15 cellular contexts compared by ENCODE assay signal in the genomic region with DNA sequence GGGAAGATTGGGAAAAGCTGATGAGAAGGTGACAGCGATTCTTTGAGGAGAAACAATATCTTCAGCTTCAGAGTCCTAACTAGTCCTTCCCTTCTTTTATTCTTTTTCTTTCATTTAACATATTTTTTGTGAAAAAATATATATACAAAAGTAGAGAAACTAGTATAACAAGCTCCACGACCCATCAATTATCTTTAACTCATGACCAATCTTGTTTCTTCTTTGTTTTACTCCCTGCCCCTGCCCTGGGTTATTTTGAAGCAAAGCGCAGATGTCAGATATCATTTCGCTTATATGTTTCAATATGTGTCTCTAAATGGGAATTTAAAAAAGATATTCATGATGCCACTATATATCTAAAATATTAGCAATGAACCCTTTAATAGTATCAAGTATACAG.
"Had no signal": no experiment of that assay in that cellular context is flagged by ENCODE, and none has a peak within 500 bp of the region (broad histone marks: within the 10 kb centered on the region; RNA-seq: fewer than 3 reads in every experiment).

No MANE protein-coding gene starts in this region.

- H3K4me3 Mint-ChIP-seq: activated CD4-positive, alpha-beta T cell treated with anti-CD3 and anti-CD28 coated beads, Interleukin-2, amount 10 ng/mL, durations not matched to agents 7 days and 5 days; activated CD8-positive, alpha-beta T cell treated with anti-CD3 and anti-CD28 coated beads, Interleukin-2, amount 10 ng/mL, durations not matched to agents 7 days and 5 days; activated T-cell treated with anti-CD3 and anti-CD28 coated beads, Interleukin-2, amount 50 U/mL, for 24 hours; T-helper 1 cell treated with Interleukin-12 subunit alpha and Interleukin-12 subunit beta and Interleukin-4 antibody, amounts not matched to agents 30 μg/mL and 1 μg/mL, for 36 hours had no signal

- ATAC-seq: activated CD4-positive, CD25-positive, alpha-beta regulatory T cell treated with anti-CD3 and anti-CD28 coated beads, Interleukin-2, amount 50 U/mL, for 24 hours; activated CD8-positive, alpha-beta T cell treated with anti-CD3 and anti-CD28 coated beads, Interleukin-2, amount 10 ng/mL, durations not matched to agents 7 days and 5 days; stimulated activated naive CD8-positive, alpha-beta T cell treated with anti-CD3 and anti-CD28 coated beads, Interleukin-15, Interleukin-2, amounts not matched to agents 100 U/mL and 50 U/mL, for 24 hours had no signal

- H3K9me3 ChIP-seq: adrenal gland, tibial nerve had no signal

- H3K27me3 Mint-ChIP-seq: activated CD4-positive, alpha-beta T cell treated with anti-CD3 and anti-CD28 coated beads, Interleukin-2, amount 10 ng/mL, durations not matched to agents 7 days and 5 days; activated T-cell treated with anti-CD3 and anti-CD28 coated beads, Interleukin-2, amount 50 U/mL, for 24 hours had no signal

- H3K27me3 ChIP-seq: adrenal gland, esophagus squamous epithelium, tibial nerve had no signal

- DNase-seq: activated CD4-positive, alpha-beta T cell treated with anti-CD3 and anti-CD28 coated beads, Interleukin-2, amount 10 ng/mL, durations not matched to agents 7 days and 5 days; activated CD8-positive, alpha-beta T cell treated with anti-CD3 and anti-CD28 coated beads, Interleukin-2, amount 10 ng/mL, durations not matched to agents 7 days and 5 days; activated naive CD4-positive, alpha-beta T cell treated with anti-CD3 and anti-CD28 coated beads, Interleukin-2, amount 50 U/mL, for 16 hours; activated T-cell treated with anti-CD3 and anti-CD28 coated beads, Interleukin-2, amount 50 U/mL, for 24 hours; adrenal gland; effector CD4-positive, alpha-beta T cell; esophagus squamous epithelium; hippocampal formation; nephron progenitor cell; nucleus accumbens; stimulated activated naive CD8-positive, alpha-beta T cell treated with anti-CD3 and anti-CD28 coated beads, Interleukin-15, Interleukin-2, amounts not matched to agents 100 U/mL and 50 U/mL, for 24 hours had no signal

- H3K4me1 ChIP-seq: adrenal gland had no signal

- H3K4me1 Mint-ChIP-seq: activated CD4-positive, alpha-beta T cell treated with anti-CD3 and anti-CD28 coated beads, Interleukin-2, amount 10 ng/mL, durations not matched to agents 7 days and 5 days had no signal

- H3K36me3 ChIP-seq: adrenal gland, esophagus squamous epithelium, tibial nerve had no signal

- H3K27ac ChIP-seq: adrenal gland, esophagus squamous epithelium, tibial nerve had no signal

- H3K27ac Mint-ChIP-seq: activated CD4-positive, alpha-beta T cell treated with anti-CD3 and anti-CD28 coated beads, Interleukin-2, amount 10 ng/mL, durations not matched to agents 7 days and 5 days; activated CD8-positive, alpha-beta T cell treated with anti-CD3 and anti-CD28 coated beads, Interleukin-2, amount 10 ng/mL, durations not matched to agents 7 days and 5 days; activated T-cell treated with anti-CD3 and anti-CD28 coated beads, Interleukin-2, amount 50 U/mL, for 24 hours had no signal

- H3K4me3 ChIP-seq: adrenal gland, esophagus squamous epithelium, lung, tibial nerve had no signal

- H3K9me3 Mint-ChIP-seq: activated T-cell treated with anti-CD3 and anti-CD28 coated beads, Interleukin-2, amount 50 U/mL, for 24 hours; nephron progenitor cell; T-helper 1 cell treated with Interleukin-12 subunit alpha and Interleukin-12 subunit beta and Interleukin-4 antibody, amounts not matched to agents 30 μg/mL and 1 μg/mL, for 36 hours had no signal
